Comparison of ENCODE assay signal across 16 cellular contexts in the genomic region with DNA sequence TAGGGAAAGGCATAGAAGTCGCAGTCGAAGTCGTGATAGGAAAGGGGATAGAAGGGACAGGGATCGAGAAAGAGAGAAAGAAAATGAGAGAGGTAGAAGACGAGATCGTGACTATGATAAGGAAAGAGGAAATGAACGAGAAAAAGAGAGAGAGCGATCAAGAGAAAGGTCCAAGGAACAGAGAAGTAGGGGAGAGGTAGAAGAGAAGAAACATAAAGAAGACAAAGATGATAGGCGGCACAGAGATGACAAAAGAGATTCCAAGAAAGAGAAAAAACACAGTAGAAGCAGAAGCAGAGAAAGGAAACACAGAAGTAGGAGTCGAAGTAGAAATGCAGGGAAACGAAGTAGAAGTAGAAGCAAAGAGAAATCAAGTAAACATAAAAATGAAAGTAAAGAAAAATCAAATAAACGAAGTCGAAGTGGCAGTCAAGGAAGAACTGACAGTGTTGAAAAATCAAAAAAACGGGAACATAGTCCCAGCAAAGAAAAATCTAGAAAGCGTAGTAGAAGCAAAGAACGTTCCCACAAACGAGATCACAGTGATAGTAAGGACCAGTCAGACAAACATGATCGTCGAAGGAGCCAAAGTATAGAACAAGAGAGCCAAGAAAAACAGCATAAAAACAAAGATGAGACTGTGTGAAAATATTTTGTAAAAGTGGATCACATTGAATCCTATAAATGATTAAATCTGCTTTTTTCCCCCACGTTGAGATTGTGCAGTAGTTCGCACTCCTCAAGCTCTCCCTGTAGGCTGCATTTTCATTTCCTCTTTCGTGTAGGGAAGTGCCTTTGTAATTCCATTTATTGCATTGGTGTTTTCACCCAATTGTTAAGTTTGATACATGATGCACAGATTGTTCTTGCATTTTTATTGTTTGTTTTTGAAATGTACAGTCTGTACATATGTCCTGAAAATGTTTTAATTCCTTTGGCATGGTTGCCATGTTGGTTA. TPM values are rescaled to one million over a fixed set of nuclear protein-coding genes. Genes with fewer than 3 reads are reported as not detected.
DNase-seq lines count a peak whose midpoint lies in the region; ATAC-seq and TF ChIP-seq lines count a peak whose summit lies in the region.
"Had no signal": no experiment of that assay in that cellular context is flagged by ENCODE, and none has a peak within 500 bp of the region (broad histone marks: within the 10 kb centered on the region; RNA-seq: fewer than 3 reads in every experiment).

No MANE protein-coding gene starts in this region.

- CTCF ChIA-PET in activated CD8-positive, alpha-beta T cell treated with anti-CD3 and anti-CD28 coated beads, Interleukin-2, amount 10 ng/mL, durations not matched to agents 7 days and 5 days (lab: Charles Lee): no interaction called here

- no peak for DNase-seq in CD14-positive monocyte (ENCODE audit: low spot score)
- no peak for DNase-seq in H9
- DNase-seq in activated CD8-positive, alpha-beta T cell treated with anti-CD3 and anti-CD28 coated beads, Interleukin-2, amount 10 ng/mL, durations not matched to agents 7 days and 5 days: no peak
- DNase-seq in memory B cell (ENCODE audit: low spot score in 2 of 2): no peak
- DNase-seq in SW 1271 (lab: John Stamatoyannopoulos, UW): no peak
- no peak for DNase-seq in stimulated activated CD4-positive, alpha-beta T cell treated with anti-CD3 and anti-CD28 coated beads, Interleukin-12 subunit alpha, Interleukin-12 subunit beta, amount 100 ng/mL, for 4 hours
- DNase-seq in dorsolateral prefrontal cortex: no peak
- DNase-seq in COLO829 (ENCODE audit: low spot score): no peak
- DNase-seq: hippocampal formation, pancreas had no signal

- H3K4ac ChIP-seq in H9 (ENCODE audit: low read depth, low read length): no peak overlapping the region

- no peak overlapping the region for H3K4me3 ChIP-seq in dorsolateral prefrontal cortex
- H3K4me3 ChIP-seq: BLaER1, cardiac muscle cell, esophagus muscularis mucosa, lung, pancreas had no signal

- H3K4me2 ChIP-seq in H9 (ENCODE audit: insufficient read depth, insufficient read length, low read length): no peak overlapping the region
- H3K4me2 ChIP-seq: BLaER1 had no signal

- no peak for ATAC-seq in activated CD8-positive, alpha-beta T cell treated with anti-CD3 and anti-CD28 coated beads, Interleukin-2, amount 10 ng/mL, durations not matched to agents 7 days and 5 days
- ATAC-seq in memory B cell (ENCODE audit: low read depth): no peak

- H3K27me3 ChIP-seq in H9 (ENCODE audit: insufficient read depth, low read length) (no peaks in the 10 kb centered on the region), dorsolateral prefrontal cortex (no peaks in the 10 kb centered on the region)
- H3K27me3 ChIP-seq: BLaER1, cardiac muscle cell, esophagus muscularis mucosa, pancreas had no signal

- no peaks in the 10 kb centered on the region for H3K4me1 ChIP-seq in H9 (ENCODE audit: insufficient read depth, low read length)

- intact Hi-C loops in CD14-positive monocyte (cut with micrococcal nuclease): loop anchor here in 1 of 2 donors (10.0 kb wide), 1 partner anchor 185 kb away; no protein-coding TSS in a partner anchor
- intact Hi-C loops in dorsolateral prefrontal cortex (cut with DNase I): loop anchor here in 1 of 2 donors (10.0 kb wide), 1 partner anchor 175 kb away; the partner anchor contains the start of gene GPSM2

- H2BK5ac ChIP-seq in H9 (ENCODE audit: insufficient read length, low read length): no peak overlapping the region

- H3K9me3 Mint-ChIP-seq in CD14-positive monocyte: no peaks in the 10 kb centered on the region
- no peaks in the 10 kb centered on the region for H3K9me3 Mint-ChIP-seq in H9
- no peaks in the 10 kb centered on the region for H3K9me3 Mint-ChIP-seq in activated CD8-positive, alpha-beta T cell treated with anti-CD3 and anti-CD28 coated beads, Interleukin-2, amount 10 ng/mL, durations not matched to agents 7 days and 5 days (ENCODE audit: insufficient read depth)
- no peaks in the 10 kb centered on the region for H3K9me3 Mint-ChIP-seq in memory B cell

- no peak overlapping the region for H3K14ac ChIP-seq in H9 (ENCODE audit: insufficient read depth, low read length)

- H3K4me1 Mint-ChIP-seq in CD14-positive monocyte: peaks cover 44% of the 10 kb centered on the region
- peaks cover 2 to 4% of the 10 kb centered on the region in 2 experiments for H3K4me1 Mint-ChIP-seq in H9
- H3K4me1 Mint-ChIP-seq in activated CD8-positive, alpha-beta T cell treated with anti-CD3 and anti-CD28 coated beads, Interleukin-2, amount 10 ng/mL, durations not matched to agents 7 days and 5 days (ENCODE audit: low read depth): peaks cover 82% of the 10 kb centered on the region
- peaks cover 15% of the 10 kb centered on the region for H3K4me1 Mint-ChIP-seq in memory B cell

- H3T11ph ChIP-seq in H9 (ENCODE audit: low read length): no peak overlapping the region

- H3K27ac Mint-ChIP-seq in CD14-positive monocyte: peak overlapping the region; percentile 47 to 87 (median 80)
- H3K27ac Mint-ChIP-seq in H9: peak overlapping the region in 2 of 3 experiments; percentile 2 to 20; a peak in 2 of 7 replicates
- H3K27ac Mint-ChIP-seq in activated CD8-positive, alpha-beta T cell treated with anti-CD3 and anti-CD28 coated beads, Interleukin-2, amount 10 ng/mL, durations not matched to agents 7 days and 5 days: peak overlapping the region; percentile 87
- peak overlapping the region; percentile 23 for H3K27ac Mint-ChIP-seq in memory B cell

- H3K27ac ChIP-seq in H9 (ENCODE audit: insufficient read length, low read depth, low read length) (no peak overlapping the region), dorsolateral prefrontal cortex (peak overlapping the region in 29 of 59 donors; percentile 1 to 67 (median 26))
- H3K27ac ChIP-seq: BLaER1, cardiac muscle cell, esophagus muscularis mucosa, pancreas had no signal

- H4K8ac ChIP-seq in H9 (replicated peaks; ENCODE audit: insufficient read length, low read depth, low read length): no peak overlapping the region

- 100% methylated on average over 7 of the region's 22 CpGs for WGBS in H9 (ENCODE audit: extremely low coverage, insufficient read length, low lambda C conversion rate)

- H3K36me3 Mint-ChIP-seq in CD14-positive monocyte: peaks cover 65 to 69% of the 10 kb centered on the region in 2 donors
- H3K36me3 Mint-ChIP-seq in H9 (ENCODE audit: insufficient read depth in 1 of 3, low read depth in 3 of 3): peaks cover 40 to 73% (median 56%) of the 10 kb centered on the region in 3 experiments; a peak in 6 of 7 replicates
- peaks cover 77% of the 10 kb centered on the region for H3K36me3 Mint-ChIP-seq in activated CD8-positive, alpha-beta T cell treated with anti-CD3 and anti-CD28 coated beads, Interleukin-2, amount 10 ng/mL, durations not matched to agents 7 days and 5 days (ENCODE audit: low read depth)
- H3K36me3 Mint-ChIP-seq in memory B cell: peaks cover 25% of the 10 kb centered on the region

- H3K4me3 Mint-ChIP-seq in CD14-positive monocyte (peak overlapping the region; percentile 28 to 49), H9 (no peak overlapping the region), memory B cell (no peak overlapping the region)
- H3K4me3 Mint-ChIP-seq in activated CD8-positive, alpha-beta T cell treated with anti-CD3 and anti-CD28 coated beads, Interleukin-2, amount 10 ng/mL, durations not matched to agents 7 days and 5 days: peak overlapping the region; percentile 62

- H3K23ac ChIP-seq in H9 (ENCODE audit: insufficient read length, low read depth, low read length): no peak overlapping the region

- H2AFZ ChIP-seq in H9 (ENCODE audit: low read length): no peak overlapping the region

- H3K56ac ChIP-seq in H9 (ENCODE audit: insufficient read length, low read depth, low read length): no peak overlapping the region

- no peak overlapping the region for H4K5ac ChIP-seq in H9 (ENCODE audit: insufficient read length, low read depth, low read length)

- TF ChIP-seq CTCF in CD14-positive monocyte (IDR thresholded peaks at IDR 0.05) (no peak), H9 (conservative IDR thresholded peaks at IDR 0.05) (no peak), dorsolateral prefrontal cortex (IDR thresholded peaks at IDR 0.05 in 54 of 56, conservative IDR thresholded peaks at IDR 0.05 in 2 of 56; ENCODE audit: low read depth in 1 of 56, partially characterized antibody in 56 of 56) (no peak)

- no peak overlapping the region for H3K18ac ChIP-seq in H9 (ENCODE audit: insufficient read length, low read depth, low read length)

- H2AK5ac ChIP-seq in H9 (ENCODE audit: insufficient read length, low read length): no peak overlapping the region

- H3K79me1 ChIP-seq in H9 (ENCODE audit: insufficient read depth, low read depth, low read length, poor library complexity, severe bottlenecking): peaks cover 3% of the 10 kb centered on the region

- no peak overlapping the region for H3K9ac ChIP-seq in H9 (ENCODE audit: extremely low read depth, insufficient read length, low read length)
- H3K9ac ChIP-seq: BLaER1 had no signal

- H4K20me1 ChIP-seq in H9 (ENCODE audit: control insufficient read depth, insufficient read depth, insufficient read length): no peaks in the 10 kb centered on the region

- no peaks in the 10 kb centered on the region for H3K9me3 ChIP-seq in H9 (ENCODE audit: control insufficient read depth, low read depth, low read length)
- H3K9me3 ChIP-seq: BLaER1, esophagus muscularis mucosa, pancreas had no signal

- H2BK120ac ChIP-seq in H9 (ENCODE audit: low read depth, low read length, poor library complexity, severe bottlenecking): no peak overlapping the region

- no peak overlapping the region for H2BK20ac ChIP-seq in H9 (ENCODE audit: low read depth, low read length, poor library complexity, severe bottlenecking)

- no peaks in the 10 kb centered on the region; the same call in 1 of the 2 replicates for H3K79me2 ChIP-seq in H9 (ENCODE audit: insufficient read depth, low read length)

- H4K91ac ChIP-seq in H9 (ENCODE audit: insufficient read length, low read depth, low read length): no peak overlapping the region

- H3K23me2 ChIP-seq in H9 (ENCODE audit: insufficient read length, low read depth, low read length, poor library complexity, severe bottlenecking): no peaks in the 10 kb centered on the region

- H2BK15ac ChIP-seq in H9 (ENCODE audit: low read depth, low read length): no peak overlapping the region

- H3K27me3 Mint-ChIP-seq in CD14-positive monocyte (ENCODE audit: low read depth in 3 of 3): no peaks in the 10 kb centered on the region
- H3K27me3 Mint-ChIP-seq in H9 (ENCODE audit: low read depth): no peaks in the 10 kb centered on the region
- H3K27me3 Mint-ChIP-seq in activated CD8-positive, alpha-beta T cell treated with anti-CD3 and anti-CD28 coated beads, Interleukin-2, amount 10 ng/mL, durations not matched to agents 7 days and 5 days (ENCODE audit: low read depth): no peaks in the 10 kb centered on the region
- no peaks in the 10 kb centered on the region for H3K27me3 Mint-ChIP-seq in memory B cell

- H2BK12ac ChIP-seq in H9 (ENCODE audit: insufficient read length, low read depth, low read length): no peak overlapping the region

- POLR2A ChIA-PET in activated CD8-positive, alpha-beta T cell treated with anti-CD3 and anti-CD28 coated beads, Interleukin-2, amount 10 ng/mL, durations not matched to agents 7 days and 5 days (lab: Charles Lee): no interaction called here

RNA-seq across cellular contexts. Expression of gene PRPF38B, which starts 7.5 kb away (rescaled TPM):
- 1 to 10 TPM; 4.9 to 8.3 TPM for polyA plus RNA-seq in CD14-positive monocyte
- total RNA-seq in H9 (2021) (60.0 and 60.1 TPM in 2 replicates), dorsolateral prefrontal cortex (10 to 100 TPM; 22.4 to 46.1 (median 32.8) TPM)
- 10 to 100 TPM; 66.8 to 69.1 TPM for total RNA-seq in activated CD8-positive, alpha-beta T cell treated with anti-CD3 and anti-CD28 coated beads, Interleukin-2, amount 10 ng/mL, durations not matched to agents 7 days and 5 days

RNA-seq across cellular contexts. Expression of gene FNDC7, which starts 13.1 kb away (rescaled TPM):
- polyA plus RNA-seq in CD14-positive monocyte: not detected
- total RNA-seq in H9 (2021) (0.11 and 0.13 TPM in 2 replicates), dorsolateral prefrontal cortex (1 to 10 TPM in 3 of 120 experiments, under 1 TPM in 91, not detected in 26; 0.13 to 1.1 (median 0.37) TPM)
- not detected for total RNA-seq in activated CD8-positive, alpha-beta T cell treated with anti-CD3 and anti-CD28 coated beads, Interleukin-2, amount 10 ng/mL, durations not matched to agents 7 days and 5 days
- total RNA-seq: cardiac muscle cell, esophagus muscularis mucosa, G401, LHCN-M2 had no signal
- polyA plus RNA-seq: cardiac muscle cell, pancreas had no signal

RNA-seq across cellular contexts. Expression of gene HENMT1, which starts 38.8 kb away (rescaled TPM):
- polyA plus RNA-seq in CD14-positive monocyte: 10 to 100 TPM; 13.4 to 14.5 TPM
- total RNA-seq in H9 (2021) (6.2 and 6.6 TPM in 2 replicates), dorsolateral prefrontal cortex (10 to 100 TPM in 104 of 120 experiments, 1 to 10 TPM in 16; 6.1 to 22.0 (median 14.4) TPM)
- 10 to 100 TPM; 38.7 to 40.5 TPM for total RNA-seq in activated CD8-positive, alpha-beta T cell treated with anti-CD3 and anti-CD28 coated beads, Interleukin-2, amount 10 ng/mL, durations not matched to agents 7 days and 5 days
- total RNA-seq: G401 had no signal

RNA-seq across cellular contexts. Expression of gene STXBP3, which starts 46.8 kb away (rescaled TPM):
- polyA plus RNA-seq in CD14-positive monocyte: 10 to 100 TPM; 48.3 to 56.2 TPM
- 29.4 and 34.1 TPM in 2 replicates for total RNA-seq in H9 (2021)
- 10 to 100 TPM; 41.8 to 44.3 TPM for total RNA-seq in activated CD8-positive, alpha-beta T cell treated with anti-CD3 and anti-CD28 coated beads, Interleukin-2, amount 10 ng/mL, durations not matched to agents 7 days and 5 days
- total RNA-seq in dorsolateral prefrontal cortex: 100 to 1,000 TPM in 10 of 120 experiments, 10 to 100 TPM in 110; 46.9 to 162 (median 74.2) TPM

Comparison
In these comparisons a context has a peak if more than half of its experiments do, and no peak if none do; other contexts are left out.
1. H3K27ac Mint-ChIP-seq: peak in every context shown above with its lines; median percentile 87 in activated CD8-positive, alpha-beta T cell treated with anti-CD3 and anti-CD28 coated beads, Interleukin-2, amount 10 ng/mL, durations not matched to agents 7 days and 5 days; 80 in CD14-positive monocyte; 23 in memory B cell; 11 in H9.
2. H3K4me3 Mint-ChIP-seq: peak in CD14-positive monocyte (2 of 2) and activated CD8-positive, alpha-beta T cell treated with anti-CD3 and anti-CD28 coated beads, Interleukin-2, amount 10 ng/mL, durations not matched to agents 7 days and 5 days (single experiment); none in H9 (0 of 2) and memory B cell (single experiment).